In genomic region chr6:136226027-136226673, GRCh38 we compare ENCODE assay signal across 8 cellular contexts. TPM values are rescaled to one million over a fixed set of nuclear protein-coding genes. Genes with fewer than 3 reads are reported as not detected.
DNase-seq lines count a peak whose midpoint lies in the region; ATAC-seq, FAIRE-seq and TF ChIP-seq lines count a peak whose summit lies in the region.

No MANE protein-coding gene starts in this region.

- no peaks in the 10 kb centered on the region for H3K9me3 Mint-ChIP-seq in activated naive CD4-positive, alpha-beta T cell treated with anti-CD3 and anti-CD28 coated beads, Interleukin-2, amount 50 U/mL, for 24 hours

- no peak overlapping the region for H3K27ac ChIP-seq in prostate gland

- in situ Hi-C loops in KBM-7 (cut with MboI; ENCODE audit: low pct_unique_long_range_greater_than_20kb, low sequenced_read_pairs) = no loop called here
- in situ Hi-C loops in SK-MEL-5 (cut with HindIII; ENCODE audit: low pct_unique_long_range_greater_than_20kb, low sequenced_read_pairs) = no loop called here

- FAIRE-seq in D721Med (lab: Jason Lieb, UNC) = no peak

- peak overlapping the region; percentile 59 for H3K4me3 Mint-ChIP-seq in activated naive CD4-positive, alpha-beta T cell treated with anti-CD3 and anti-CD28 coated beads, Interleukin-2, amount 50 U/mL, for 24 hours

- H3K4me1 ChIP-seq in prostate gland (replicated peaks) = no peaks in the 10 kb centered on the region

- H3K9me3 ChIP-seq in prostate gland = no peaks in the 10 kb centered on the region

- peak; percentile 83 for ATAC-seq in GM21381 (IDR thresholded peaks at IDR 0.05; ENCODE audit: unreplicated experiment)

- H3K36me3 ChIP-seq in prostate gland = no peaks in the 10 kb centered on the region

- no peak overlapping the region for H3K27ac Mint-ChIP-seq in activated naive CD4-positive, alpha-beta T cell treated with anti-CD3 and anti-CD28 coated beads, Interleukin-2, amount 50 U/mL, for 24 hours

- no peak overlapping the region for H3K4me3 ChIP-seq in prostate gland

- no peak for DNase-seq in D721Med (ENCODE audit: insufficient read length, low spot score)
- DNase-seq in KBM-7 = peak; percentile 74
- DNase-seq in SK-MEL-5 (ENCODE audit: low read depth, low spot score) = peak; percentile 64
- peak; percentile 72 for DNase-seq in glomerular visceral epithelial cell (ENCODE audit: extremely low spot score)
- peak; percentile 24 for DNase-seq in prostate gland (ENCODE audit: low spot score)
- DNase-seq in GF-D8 (lab: John Stamatoyannopoulos, UW) = no peak

- intact Hi-C loops in prostate gland (cut with DNase I) = loop anchor here (1.0 to 5.0 kb wide), 2 partner anchors 184 to 690 kb away; no protein-coding TSS in a partner anchor

- 22% methylated on average over 12 of the region's 12 CpGs for WGBS in prostate gland

- no peaks in the 10 kb centered on the region for H3K36me3 Mint-ChIP-seq in activated naive CD4-positive, alpha-beta T cell treated with anti-CD3 and anti-CD28 coated beads, Interleukin-2, amount 50 U/mL, for 24 hours

- no peaks in the 10 kb centered on the region for H3K27me3 ChIP-seq in prostate gland (replicated peaks; ENCODE audit: insufficient read depth)

- TF ChIP-seq CTCF in D721Med (IDR thresholded peaks at IDR 0.05; ENCODE audit: insufficient read depth, missing control alignments) (peak; percentile 98), prostate gland (IDR thresholded peaks at IDR 0.05) (peak; percentile 97 to 100 (median 99))

- H3K4me1 Mint-ChIP-seq in activated naive CD4-positive, alpha-beta T cell treated with anti-CD3 and anti-CD28 coated beads, Interleukin-2, amount 50 U/mL, for 24 hours = peaks cover 18% of the 10 kb centered on the region

- H3K27me3 Mint-ChIP-seq in activated naive CD4-positive, alpha-beta T cell treated with anti-CD3 and anti-CD28 coated beads, Interleukin-2, amount 50 U/mL, for 24 hours = no peaks in the 10 kb centered on the region

- TF ChIP-seq POLR2A in prostate gland (IDR thresholded peaks at IDR 0.05) = no peak

RNA-seq across cellular contexts. Expression of gene MTFR2, which starts 24.0 kb away (rescaled TPM):
- 2.7 and 5.4 TPM in 2 replicates for total RNA-seq in SK-MEL-5 (2014; rRNA removed; shearing (Covaris generic))
- 8.9 and 14.2 TPM in 2 replicates for polyA plus RNA-seq in SK-MEL-5 (2015; cell fraction: cytosol; rRNA removed)
- polyA plus RNA-seq in SK-MEL-5 (2015; cell fraction: nucleus; rRNA removed) = 10.3 and 17.8 TPM in 2 replicates
- total RNA-seq in prostate gland = 1 to 10 TPM; 1.1 to 2.9 TPM

Comparison
In these comparisons a context has a peak if more than half of its experiments do, and no peak if none do; other contexts are left out.
1. DNase-seq: peak in KBM-7 (single experiment), SK-MEL-5 (single experiment), glomerular visceral epithelial cell (single experiment) and prostate gland (single experiment); none in D721Med (single experiment) and GF-D8 (single experiment).